In the genomic region with DNA sequence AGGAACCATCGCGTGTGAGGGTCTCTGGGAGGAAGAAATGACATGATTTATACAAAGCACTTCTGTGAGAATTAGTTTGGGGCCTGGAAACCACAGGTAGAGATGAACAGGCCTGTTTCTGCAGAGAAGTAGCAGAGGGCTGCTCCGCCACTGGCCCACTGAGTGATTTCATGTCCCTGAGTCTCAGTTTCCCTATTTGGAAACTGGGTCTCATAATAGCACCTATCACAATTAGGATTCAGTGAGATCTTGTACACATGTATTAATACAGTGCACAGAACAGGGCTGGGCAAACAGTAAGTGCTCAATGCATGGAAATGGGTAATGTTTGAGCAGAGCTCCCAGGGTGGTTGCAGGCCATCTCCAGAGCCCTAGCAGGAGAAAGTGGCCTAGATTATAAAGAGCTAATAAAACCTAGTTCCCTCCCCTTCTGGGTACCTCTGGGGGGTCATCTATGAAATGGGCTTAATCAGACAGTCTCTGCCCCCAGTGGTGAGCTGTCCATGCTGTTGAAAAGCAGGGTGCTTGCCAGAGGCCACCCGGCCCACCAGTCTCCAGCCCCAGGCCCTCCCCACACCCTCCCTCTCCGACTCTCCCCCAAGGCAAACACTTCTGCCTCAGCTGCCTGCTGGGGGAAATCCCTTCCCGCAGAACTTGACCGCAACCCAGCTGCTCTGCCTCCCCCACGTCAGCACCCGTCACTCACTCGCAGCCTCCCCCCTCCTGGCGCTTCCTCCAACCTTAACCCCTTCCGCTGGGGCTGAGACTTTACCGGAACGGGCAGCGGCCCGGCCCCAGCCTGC, we compare ENCODE assay signal across 8 cellular contexts. TPM values are rescaled to one million over a fixed set of nuclear protein-coding genes. Genes with fewer than 3 reads are reported as not detected.
A peak's percentile ranks its signal among the peaks of the same experiment; 100 is the strongest.
DNase-seq lines count a peak whose midpoint lies in the region; ATAC-seq, FAIRE-seq and TF ChIP-seq lines count a peak whose summit lies in the region.

No MANE protein-coding gene starts in this region.

- no peak for FAIRE-seq in pancreas (lab: Jason Lieb, UNC)

- H3K9me3 Mint-ChIP-seq in glutamatergic neuron (ENCODE audit: unreplicated experiment): peaks cover 2% of the 10 kb centered on the region

- peaks cover 10% of the 10 kb centered on the region for H3K4me1 Mint-ChIP-seq in glutamatergic neuron (ENCODE audit: low read depth, unreplicated experiment)

- peak overlapping the region; percentile 38 for H3K4me3 Mint-ChIP-seq in glutamatergic neuron (ENCODE audit: unreplicated experiment)

- H3K27me3 Mint-ChIP-seq in glutamatergic neuron (ENCODE audit: unreplicated experiment): peaks cover 15% of the 10 kb centered on the region

- H3K4me3 ChIP-seq in pancreas (peak overlapping the region in 2 of 4 donors; percentile 49 to 80), tibial nerve (peak overlapping the region; percentile 22 to 51 (median 38))

- ATAC-seq in pancreas: peak; percentile 57 to 82 (median 71)

- intact Hi-C loops in pancreas (cut with DNase I): no loop called here

- H3K27me3 ChIP-seq in pancreas (no peaks in the 10 kb centered on the region), tibial nerve (no peaks in the 10 kb centered on the region)

- TF ChIP-seq POLR2A in tibial nerve (IDR thresholded peaks at IDR 0.05): no peak

- TF ChIP-seq CTCF in GM20000 (IDR thresholded peaks at IDR 0.05; ENCODE audit: extremely low read depth, missing control alignments): no peak
- no peak for TF ChIP-seq CTCF in glutamatergic neuron (IDR thresholded peaks at IDR 0.05; ENCODE audit: partially characterized antibody, unreplicated experiment)
- no peak for TF ChIP-seq CTCF in pancreas (IDR thresholded peaks at IDR 0.05)
- TF ChIP-seq CTCF in tibial nerve (IDR thresholded peaks at IDR 0.05): peak in 1 of 5 experiments; percentile 25

- peaks cover 14 to 31% (median 21%) of the 10 kb centered on the region in 3 donors for H3K4me1 ChIP-seq in pancreas
- peaks cover 5 to 91% (median 77%) of the 10 kb centered on the region in 4 donors for H3K4me1 ChIP-seq in tibial nerve

- H3K27ac Mint-ChIP-seq in glutamatergic neuron (ENCODE audit: unreplicated experiment): no peak overlapping the region

- peak; percentile 28 for DNase-seq in COR-L47 (lab: John Stamatoyannopoulos, UW)
- peak; percentile 96 for DNase-seq in GM20000 (ENCODE audit: low spot score)
- peak; percentile 79 for DNase-seq in HS-27A (ENCODE audit: low read depth)
- DNase-seq in SIG-M5 (lab: John Stamatoyannopoulos, UW): peak; percentile 55
- peak; percentile 93 for DNase-seq in activated gamma-delta T cell treated with anti-CD3 and anti-CD28 coated beads, Interleukin-2, amount 50 U/mL, for 16 hours (ENCODE audit: low read depth)
- DNase-seq in glutamatergic neuron: no peak
- peak; percentile 88 to 97 (median 92) for DNase-seq in pancreas
- peak; percentile 64 to 80 for DNase-seq in tibial nerve (ENCODE audit: low spot score in 2 of 2)

- WGBS in pancreas, 2 donors: 13 to 14% methylated on average over 16 of the region's 16 CpGs
- WGBS in tibial nerve, 2 donors: 14 to 17% methylated on average over 14 to 16 of the region's 16 CpGs

- H3K27ac ChIP-seq in pancreas (peak overlapping the region; percentile 79 to 96 (median 83)), tibial nerve (peak overlapping the region; percentile 84 to 94 (median 88))

- H3K36me3 ChIP-seq in pancreas (peaks cover 0 to 5% (median 0%) of the 10 kb centered on the region in 3 donors), tibial nerve (peaks cover 0 to 18% (median 0%) of the 10 kb centered on the region in 3 donors)

- TF ChIP-seq EP300 in tibial nerve (IDR thresholded peaks at IDR 0.05): peak in 1 of 2 donors; percentile 85

- no peaks in the 10 kb centered on the region for H3K36me3 Mint-ChIP-seq in glutamatergic neuron (ENCODE audit: unreplicated experiment)

- H3K9me3 ChIP-seq in pancreas (no peaks in the 10 kb centered on the region), tibial nerve (no peaks in the 10 kb centered on the region)

RNA-seq across cellular contexts. Expression of a gene that starts 4.5 kb away (rescaled TPM):
- 2.4 TPM for total RNA-seq in glutamatergic neuron (ENCODE audit: unreplicated experiment)
- 10 to 100 TPM; 13.9 to 50.3 (median 30.0) TPM for total RNA-seq in pancreas
- 100 to 1,000 TPM in 1 of 2 donors, 10 to 100 TPM in 1; 79.9 to 113 TPM for polyA plus RNA-seq in pancreas
- 10 to 100 TPM; 10.3 to 37.8 (median 18.0) TPM for total RNA-seq in tibial nerve

RNA-seq across cellular contexts. Expression of a gene that starts 24.7 kb away (rescaled TPM):
- total RNA-seq in glutamatergic neuron (ENCODE audit: unreplicated experiment): not detected
- total RNA-seq in pancreas: 10 to 100 TPM; 10.1 to 14.8 (median 12.1) TPM
- polyA plus RNA-seq in pancreas: 10 to 100 TPM; 16.5 to 29.7 TPM
- total RNA-seq in tibial nerve: not detected

RNA-seq across cellular contexts. Expression of a gene that starts 54.1 kb away (rescaled TPM):
- total RNA-seq in glutamatergic neuron (ENCODE audit: unreplicated experiment): not detected
- total RNA-seq in pancreas: 1 to 10 TPM in 1 of 6 donors, under 1 TPM in 3, not detected in 2; 0.16 to 1.0 (median 0.31) TPM
- polyA plus RNA-seq in pancreas: under 1 TPM in 1 of 2 donors, not detected in 1; 0.57 TPM
- total RNA-seq in tibial nerve: not detected

RNA-seq across cellular contexts. Expression of a gene that starts 55.9 kb away (rescaled TPM):
- 47.1 TPM for total RNA-seq in glutamatergic neuron (ENCODE audit: unreplicated experiment)
- 10 to 100 TPM; 28.8 to 74.5 (median 40.5) TPM for total RNA-seq in pancreas
- polyA plus RNA-seq in pancreas: 100 to 1,000 TPM in 1 of 2 donors, 10 to 100 TPM in 1; 99.5 to 140 TPM
- total RNA-seq in tibial nerve: 100 to 1,000 TPM in 1 of 4 donors, 10 to 100 TPM in 3; 83.5 to 139 (median 90.9) TPM

Comparison
In these comparisons a context has a peak if more than half of its experiments do, and no peak if none do; other contexts are left out.
1. RNA of a gene that starts 24.7 kb away (total RNA-seq): 10.1 to 14.8 TPM in pancreas; not detected in glutamatergic neuron (single experiment) and not detected in tibial nerve; every median in the first group is over 10 times any median in the second.